ENCODE assay signal across 24 cellular contexts in genomic region chr1:168163670-168164069, GRCh38.
"Had no signal": no experiment of that assay in that cellular context is flagged by ENCODE, and none has a peak within 500 bp of the region (broad histone marks: within the 10 kb centered on the region; RNA-seq: fewer than 3 reads in every experiment).

No MANE protein-coding gene starts in this region.

- H3K4me1 Mint-ChIP-seq: activated CD4-positive, alpha-beta memory T cell treated with anti-CD3 and anti-CD28 coated beads, Interleukin-2, amount 10 ng/mL, durations not matched to agents 7 days and 5 days; activated CD4-positive, alpha-beta T cell treated with anti-CD3 and anti-CD28 coated beads, Interleukin-2, amount 10 ng/mL, durations not matched to agents 7 days and 5 days; nephron had no signal

- DNase-seq: activated CD4-positive, alpha-beta memory T cell treated with anti-CD3 and anti-CD28 coated beads, Interleukin-2, amount 10 ng/mL, durations not matched to agents 7 days and 5 days; activated CD4-positive, alpha-beta T cell treated with anti-CD3 and anti-CD28 coated beads for 1 hour; activated CD4-positive, alpha-beta T cell treated with anti-CD3 and anti-CD28 coated beads, Interleukin-2, amount 10 ng/mL, durations not matched to agents 7 days and 5 days; activated CD8-positive, alpha-beta memory T cell treated with anti-CD3 and anti-CD28 coated beads, Interleukin-2, amount 50 U/mL, for 48 hours; activated gamma-delta T cell treated with Interleukin-2 at 50 U/mL for 16 hours; activated naive CD4-positive, alpha-beta T cell treated with anti-CD3 and anti-CD28 coated beads, Interleukin-2, amount 50 U/mL, for 16 hours; activated T-cell treated with anti-CD3 and anti-CD28 coated beads, Interleukin-2, amount 50 U/mL, for 24 hours; amniotic stem cell; brain microvascular endothelial cell; effector memory CD8-positive, alpha-beta T cell; foreskin keratinocyte; heart right ventricle; left lung; mucosa of descending colon; right lobe of liver; stimulated activated CD4-positive, alpha-beta T cell treated with anti-CD3 and anti-CD28 coated beads, Interleukin-2, amount 100 ng/mL, for 48 hours; stimulated activated naive CD8-positive, alpha-beta T cell treated with anti-CD3 and anti-CD28 coated beads, Interleukin-15, Interleukin-2, amounts not matched to agents 100 U/mL and 50 U/mL, for 24 hours; T1000; testis; transverse colon had no signal

- H3K4me1 ChIP-seq: foreskin keratinocyte, heart right ventricle, left lung, right lobe of liver, testis, transverse colon had no signal

- H3K27ac Mint-ChIP-seq: activated CD4-positive, alpha-beta memory T cell treated with anti-CD3 and anti-CD28 coated beads, Interleukin-2, amount 10 ng/mL, durations not matched to agents 7 days and 5 days; activated CD4-positive, alpha-beta T cell treated with anti-CD3 and anti-CD28 coated beads, Interleukin-2, amount 10 ng/mL, durations not matched to agents 7 days and 5 days; activated T-cell treated with anti-CD3 and anti-CD28 coated beads, Interleukin-2, amount 50 U/mL, for 24 hours; effector memory CD8-positive, alpha-beta T cell; nephron had no signal

- ATAC-seq: effector memory CD8-positive, alpha-beta T cell; esophagus mucosa; foreskin keratinocyte; heart right ventricle; mucosa of descending colon; stimulated activated naive CD8-positive, alpha-beta T cell treated with anti-CD3 and anti-CD28 coated beads, Interleukin-15, Interleukin-2, amounts not matched to agents 100 U/mL and 50 U/mL, for 24 hours had no signal

- H3K4me3 Mint-ChIP-seq: activated CD4-positive, alpha-beta memory T cell treated with anti-CD3 and anti-CD28 coated beads, Interleukin-2, amount 10 ng/mL, durations not matched to agents 7 days and 5 days; activated CD4-positive, alpha-beta T cell treated with anti-CD3 and anti-CD28 coated beads, Interleukin-2, amount 10 ng/mL, durations not matched to agents 7 days and 5 days; activated T-cell treated with anti-CD3 and anti-CD28 coated beads, Interleukin-2, amount 50 U/mL, for 24 hours; effector memory CD8-positive, alpha-beta T cell; nephron had no signal

- H3K27me3 ChIP-seq: brain microvascular endothelial cell, foreskin keratinocyte, heart right ventricle, left lung, right lobe of liver, testis, transverse colon had no signal

- H3K27ac ChIP-seq: brain microvascular endothelial cell, coronary artery, foreskin keratinocyte, heart right ventricle, left lung, right lobe of liver, testis, transverse colon had no signal

- H3K4me3 ChIP-seq: coronary artery, heart right ventricle, left lung, lung, mucosa of descending colon, right lobe of liver, testis, transverse colon had no signal

- H3K36me3 ChIP-seq: brain microvascular endothelial cell, heart right ventricle, left lung, right lobe of liver, transverse colon had no signal

- H3K9me3 ChIP-seq: right lobe of liver, testis had no signal
